In genomic region chr21:23455676-23456075, GRCh38 we compare ENCODE assay signal across 12 cellular contexts.
A peak's percentile ranks its signal among the peaks of the same experiment; 100 is the strongest.
DNase-seq lines count a peak whose midpoint lies in the region; ATAC-seq and TF ChIP-seq lines count a peak whose summit lies in the region.
"Had no signal": no experiment of that assay in that cellular context is flagged by ENCODE, and none has a peak within 500 bp of the region (broad histone marks: within the 10 kb centered on the region; RNA-seq: fewer than 3 reads in every experiment).

No MANE protein-coding gene starts in this region.

- H3K27ac ChIP-seq in gastrocnemius medialis = no peak overlapping the region

- H3K4me1 ChIP-seq in gastrocnemius medialis = no peaks in the 10 kb centered on the region

- H3K9me3 ChIP-seq in gastrocnemius medialis = no peaks in the 10 kb centered on the region

- H3K36me3 ChIP-seq in gastrocnemius medialis = no peaks in the 10 kb centered on the region

- peak; percentile 62 for DNase-seq in OCI-M1 (lab: John Stamatoyannopoulos, UW)
- no peak for DNase-seq in anterior cingulate cortex (lab: John Stamatoyannopoulos, UW)
- DNase-seq in gastrocnemius medialis = no peak
- DNase-seq in omental fat pad (ENCODE audit: low spot score) = no peak
- no peak for DNase-seq in C1 segment of cervical spinal cord (lab: John Stamatoyannopoulos, UW)
- DNase-seq: activated CD4-positive, alpha-beta T cell treated with anti-CD3 and anti-CD28 coated beads, Interleukin-2, amount 50 U/mL, for 48 hours; left ventricle myocardium superior; naive B cell; NCI-H2171 treated with DMSO at 0.1 percent for 48 hours had no signal

- no peak for TF ChIP-seq POLR2A in gastrocnemius medialis (IDR thresholded peaks at IDR 0.05)

- ATAC-seq in GM18909 (IDR thresholded peaks at IDR 0.05; ENCODE audit: poor library complexity, unreplicated experiment) = peak; percentile 63
- ATAC-seq in GM21619 (IDR thresholded peaks at IDR 0.05; ENCODE audit: unreplicated experiment) = peak; percentile 82
- ATAC-seq in HG03103 (IDR thresholded peaks at IDR 0.05; ENCODE audit: low read depth, unreplicated experiment) = peak; percentile 47
- no peak for ATAC-seq in gastrocnemius medialis
- ATAC-seq in omental fat pad (ENCODE audit: low FRiP score) = no peak
- ATAC-seq: left ventricle myocardium superior had no signal

- no peaks in the 10 kb centered on the region for H3K27me3 ChIP-seq in gastrocnemius medialis

- in situ Hi-C loops in gastrocnemius medialis (cut with MboI; ENCODE audit: low sequenced_read_pairs in 4 of 4) = no loop called here

- intact Hi-C loops in gastrocnemius medialis (cut with DNase I; ENCODE audit: low total_unique reads) = no loop called here

- TF ChIP-seq CTCF in gastrocnemius medialis (IDR thresholded peaks at IDR 0.05 in 4 of 5, conservative IDR thresholded peaks at IDR 0.05 in 1 of 5) (no peak), omental fat pad (IDR thresholded peaks at IDR 0.05) (no peak)

- no peak overlapping the region for H3K4me3 ChIP-seq in gastrocnemius medialis

Comparison
In these comparisons a context has a peak if more than half of its experiments do, and no peak if none do; other contexts are left out.
1. ATAC-seq: peak in GM18909 (single experiment), GM21619 (single experiment) and HG03103 (single experiment); none in gastrocnemius medialis (0 of 2) and omental fat pad (single experiment).